In the genomic region with DNA sequence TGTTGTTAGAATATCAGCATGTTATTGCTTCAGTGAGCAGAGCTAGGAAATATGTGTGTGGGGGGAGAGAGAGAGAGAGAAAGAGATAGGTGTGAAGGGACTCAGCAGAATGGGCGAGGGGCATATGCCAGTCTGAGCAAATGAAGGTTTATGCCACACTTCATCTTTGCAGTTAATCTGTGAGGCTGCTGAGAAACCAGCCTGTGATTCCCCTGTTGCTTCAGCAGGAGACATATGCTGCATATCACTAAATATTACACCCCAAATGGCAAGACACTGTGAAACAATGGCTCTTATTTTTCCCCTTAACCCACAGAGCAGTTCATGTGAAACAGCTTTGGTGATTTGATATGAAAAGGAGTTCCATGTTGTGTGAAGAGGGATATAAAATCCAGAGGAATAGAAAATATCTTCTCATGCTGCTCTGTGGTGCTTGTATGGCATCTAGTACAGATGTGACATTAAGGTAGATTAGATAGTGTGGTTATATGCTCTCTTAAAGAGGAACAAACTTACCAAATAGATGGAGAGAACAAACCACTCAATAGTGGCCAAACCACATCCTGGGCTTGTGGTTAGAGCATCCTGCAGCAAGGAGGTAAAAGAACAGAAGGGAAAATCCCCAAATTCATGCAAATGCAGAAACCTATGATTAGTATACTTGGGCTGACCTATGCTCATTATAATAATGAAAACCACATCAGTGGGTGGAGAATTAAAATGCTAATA, we compare ENCODE assay signal across 8 cellular contexts.
DNase-seq lines count a peak whose midpoint lies in the region; TF ChIP-seq lines count a peak whose summit lies in the region.

No MANE protein-coding gene starts in this region.

- H3K27ac ChIP-seq in tibial nerve = no peak overlapping the region

- H3K9me3 ChIP-seq in tibial nerve = no peaks in the 10 kb centered on the region

- no peaks in the 10 kb centered on the region for H3K4me1 ChIP-seq in tibial nerve

- TF ChIP-seq CTCF in GM10266 (IDR thresholded peaks at IDR 0.05; ENCODE audit: control insufficient read depth, insufficient read depth, low read depth, missing control alignments) (no peak), NB4 (IDR thresholded peaks at IDR 0.05; ENCODE audit: low read depth, low read length) (no peak), tibial nerve (IDR thresholded peaks at IDR 0.05) (no peak)

- TF ChIP-seq EP300 in tibial nerve (IDR thresholded peaks at IDR 0.05) = no peak

- WGBS in tibial nerve, 2 donors = 79 to 84% methylated on average over 1 of the region's 1 CpG

- no peaks in the 10 kb centered on the region for H3K36me3 ChIP-seq in tibial nerve

- TF ChIP-seq POLR2A in NB4 (IDR thresholded peaks at IDR 0.05; ENCODE audit: extremely low read depth, insufficient read length) (no peak), tibial nerve (IDR thresholded peaks at IDR 0.05) (no peak)

- peak; percentile 27 for DNase-seq in GM10266 (ENCODE audit: extremely low spot score)
- DNase-seq in H4 (ENCODE audit: low spot score) = peak; percentile 44
- DNase-seq in NB4 (ENCODE audit: low read depth) = peak; percentile 95
- DNase-seq in activated T-cell treated with anti-CD3 and anti-CD28 coated beads for 48 hours (ENCODE audit: low read depth) = peak; percentile 69
- DNase-seq in stimulated activated CD4-positive, alpha-beta T cell treated with anti-CD3 and anti-CD28 coated beads, Interleukin-12 subunit alpha, Interleukin-12 subunit beta, amount 100 ng/mL, for 24 hours (ENCODE audit: low read depth in 2 of 2) = peak; percentile 49 to 78
- no peak for DNase-seq in superior temporal gyrus (ENCODE audit: extremely low spot score)
- DNase-seq in NCI-H510A treated with DMSO at 0.1 percent for 48 hours (lab: John Stamatoyannopoulos, UW) = no peak
- no peak for DNase-seq in tibial nerve (ENCODE audit: low spot score in 2 of 2)

- H3K4me3 ChIP-seq in NB4 (ENCODE audit: low read depth, low read length) = peak overlapping the region; percentile 19
- H3K4me3 ChIP-seq in tibial nerve = no peak overlapping the region

- H3K27me3 ChIP-seq in tibial nerve = no peaks in the 10 kb centered on the region

Comparison
In these comparisons a context has a peak if more than half of its experiments do, and no peak if none do; other contexts are left out.
1. DNase-seq: peak in GM10266 (single experiment), H4 (single experiment), NB4 (single experiment), activated T-cell treated with anti-CD3 and anti-CD28 coated beads for 48 hours (single experiment) and stimulated activated CD4-positive, alpha-beta T cell treated with anti-CD3 and anti-CD28 coated beads, Interleukin-12 subunit alpha, Interleukin-12 subunit beta, amount 100 ng/mL, for 24 hours (2 of 2); none in superior temporal gyrus (single experiment), NCI-H510A treated with DMSO at 0.1 percent for 48 hours (single experiment) and tibial nerve (0 of 2).